Comparison of ENCODE assay signal across 18 cellular contexts in the genomic region with DNA sequence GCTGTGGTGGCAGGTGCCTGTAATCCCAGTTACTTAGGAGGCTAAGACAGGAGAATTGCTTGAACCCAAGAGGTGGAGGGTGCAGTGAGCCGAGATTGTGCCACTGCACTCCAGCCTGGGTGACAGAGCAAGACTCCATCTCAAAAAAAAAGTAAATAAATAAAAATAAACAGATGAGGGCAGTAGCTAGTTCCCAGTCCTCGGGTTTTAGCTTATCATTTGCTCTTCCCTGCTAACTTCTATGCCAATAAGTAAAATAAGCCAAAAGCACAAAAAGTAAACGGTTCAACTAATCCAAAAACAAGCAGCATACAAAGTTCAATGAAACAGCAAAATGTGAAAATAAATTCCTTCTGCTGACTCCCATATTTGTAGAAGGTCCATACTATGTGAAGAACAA.
DNase-seq lines count a peak whose midpoint lies in the region; ATAC-seq and TF ChIP-seq lines count a peak whose summit lies in the region.
"Had no signal": no experiment of that assay in that cellular context is flagged by ENCODE, and none has a peak within 500 bp of the region (broad histone marks: within the 10 kb centered on the region; RNA-seq: fewer than 3 reads in every experiment).

No MANE protein-coding gene starts in this region.

- no peaks in the 10 kb centered on the region for H3K79me2 ChIP-seq in DOHH2 (ENCODE audit: control insufficient read depth, low read length)
- peaks cover 11% of the 10 kb centered on the region for H3K79me2 ChIP-seq in smooth muscle cell (ENCODE audit: low read depth)

- H3F3A ChIP-seq in DOHH2 (ENCODE audit: control insufficient read depth, insufficient read depth) (no peaks in the 10 kb centered on the region), smooth muscle cell (ENCODE audit: low read depth) (peaks cover 17% of the 10 kb centered on the region)

- no peaks in the 10 kb centered on the region for H3K27me3 ChIP-seq in DOHH2 (ENCODE audit: control insufficient read depth, low read length)
- H3K27me3 ChIP-seq in smooth muscle cell (ENCODE audit: low read depth) = no peaks in the 10 kb centered on the region
- H3K27me3 ChIP-seq in spleen (replicated peaks in 1 of 7) = no peaks in the 10 kb centered on the region
- H3K27me3 ChIP-seq: BLaER1 treated with 17β-estradiol and CSF1 and Interleukin-3, amounts not matched to agents 10 nM and 100 nM had no signal

- H3K4me1 Mint-ChIP-seq in memory B cell = peaks cover 16% of the 10 kb centered on the region
- H3K4me1 Mint-ChIP-seq: CD4-positive, alpha-beta memory T cell had no signal

- H3K9ac ChIP-seq in SK-N-MC (ENCODE audit: insufficient read length) (no peak overlapping the region), smooth muscle cell (ENCODE audit: low read depth) (no peak overlapping the region)
- H3K9ac ChIP-seq: BLaER1 treated with 17β-estradiol and CSF1 and Interleukin-3, amounts not matched to agents 10 nM and 100 nM had no signal

- H3K4me2 ChIP-seq in DOHH2 (ENCODE audit: low read length) (peak overlapping the region; percentile 28), smooth muscle cell (peak overlapping the region; percentile 11)
- H3K4me2 ChIP-seq: BLaER1 treated with 17β-estradiol and CSF1 and Interleukin-3, amounts not matched to agents 10 nM and 100 nM had no signal

- no peak overlapping the region for H2AFZ ChIP-seq in smooth muscle cell (ENCODE audit: low read depth)

- 60% methylated on average over 3 of the region's 3 CpGs for WGBS in smooth muscle cell (ENCODE audit: low lambda C conversion rate)
- WGBS in spleen, 5 donors = 57 to 80% (median 73%) methylated on average over 3 of the region's 3 CpGs

- H3K4me3 ChIP-seq in DOHH2 (ENCODE audit: low read length) (no peak overlapping the region), SK-N-MC (peak overlapping the region; percentile 10; the same call in 1 of the 2 replicates), smooth muscle cell (no peak overlapping the region), spleen (no peak overlapping the region)
- H3K4me3 ChIP-seq: BLaER1 treated with 17β-estradiol and CSF1 and Interleukin-3, amounts not matched to agents 10 nM and 100 nM had no signal

- H3K27me3 Mint-ChIP-seq in memory B cell = no peaks in the 10 kb centered on the region

- no peak for TF ChIP-seq POLR2A in spleen (IDR thresholded peaks at IDR 0.05)

- intact Hi-C loops in spleen (cut with DNase I; ENCODE audit: low total_unique reads) = no loop called here

- H4K20me1 ChIP-seq in DOHH2 (ENCODE audit: control insufficient read depth, insufficient read depth, low read depth, low read length) (no peaks in the 10 kb centered on the region), smooth muscle cell (ENCODE audit: low read depth) (no peaks in the 10 kb centered on the region)
- H4K20me1 ChIP-seq: BLaER1 treated with 17β-estradiol and CSF1 and Interleukin-3, amounts not matched to agents 10 nM and 100 nM had no signal

- H3K4me1 ChIP-seq in DOHH2 (ENCODE audit: control insufficient read depth, low read length) (peaks cover 13% of the 10 kb centered on the region), smooth muscle cell (ENCODE audit: low read depth) (peaks cover 5% of the 10 kb centered on the region), spleen (peaks cover 0 to 21% (median 3%) of the 10 kb centered on the region in 6 donors)

- DNase-seq in SK-N-MC (ENCODE audit: low read depth, low spot score) (no peak), memory B cell (ENCODE audit: low spot score in 2 of 2) (no peak), smooth muscle cell (lab: John Stamatoyannopoulos, UW; ENCODE audit: unreplicated experiment) (no peak), spleen (no peak), hepatic stellate cell (ENCODE audit: low spot score) (no peak)
- DNase-seq: CD4-positive, alpha-beta memory T cell; DND-41; MV-4-11; NCI-H1105 treated with DMSO at 0.1 percent for 48 hours; NCI-H2081; NCI-H2171; NCI-H524 treated with DMSO at 0.1 percent for 48 hours; OCI-M1; SHP77 had no signal

- no peak overlapping the region for H3K4me3 Mint-ChIP-seq in memory B cell
- H3K4me3 Mint-ChIP-seq: CD4-positive, alpha-beta memory T cell; IgD-negative memory B cell had no signal

- no peaks in the 10 kb centered on the region for H3K9me3 Mint-ChIP-seq in memory B cell

- H3K9me3 ChIP-seq in DOHH2 (ENCODE audit: control insufficient read depth, insufficient read depth, low read length) (peaks cover 4% of the 10 kb centered on the region; the same call in 1 of the 2 replicates), SK-N-MC (ENCODE audit: low read depth, low read length) (no peaks in the 10 kb centered on the region; the same call in 1 of the 2 replicates), smooth muscle cell (replicated peaks; ENCODE audit: low read depth) (no peaks in the 10 kb centered on the region), spleen (peaks cover 0 to 7% (median 0%) of the 10 kb centered on the region in 8 donors)

- H3K27ac ChIP-seq in DOHH2 (ENCODE audit: low read depth, low read length) (no peak overlapping the region), SK-N-MC (no peak overlapping the region), smooth muscle cell (ENCODE audit: low read depth) (peak overlapping the region; percentile 49), spleen (no peak overlapping the region)
- H3K27ac ChIP-seq: BLaER1 treated with 17β-estradiol and CSF1 and Interleukin-3, amounts not matched to agents 10 nM and 100 nM had no signal

- ATAC-seq in memory B cell (ENCODE audit: low read depth) (no peak), HG03571 (IDR thresholded peaks at IDR 0.05; ENCODE audit: unreplicated experiment) (no peak)

- peaks cover 26% of the 10 kb centered on the region for H3K36me3 Mint-ChIP-seq in memory B cell
- H3K36me3 Mint-ChIP-seq: CD4-positive, alpha-beta memory T cell had no signal

- H3K27ac Mint-ChIP-seq in memory B cell = peak overlapping the region; percentile 53
- H3K27ac Mint-ChIP-seq: CD4-positive, alpha-beta memory T cell had no signal

- no peak for TF ChIP-seq CTCF in DOHH2 (IDR thresholded peaks at IDR 0.05; ENCODE audit: low read depth, low read length, poor library complexity, severe bottlenecking)
- no peak for TF ChIP-seq CTCF in smooth muscle cell (IDR thresholded peaks at IDR 0.05; ENCODE audit: borderline replicate concordance, insufficient read depth, poor library complexity, severe bottlenecking)
- no peak for TF ChIP-seq CTCF in spleen (IDR thresholded peaks at IDR 0.05 in 8 of 11, conservative IDR thresholded peaks at IDR 0.05 in 3 of 11)

- no peaks in the 10 kb centered on the region for H3K9me2 ChIP-seq in DOHH2 (replicated peaks; ENCODE audit: control insufficient read depth, low read length)

- H3K36me3 ChIP-seq in DOHH2 (ENCODE audit: control insufficient read depth, low read length) = no peaks in the 10 kb centered on the region
- H3K36me3 ChIP-seq in SK-N-MC (ENCODE audit: insufficient read depth, low read length) = no peaks in the 10 kb centered on the region
- H3K36me3 ChIP-seq in smooth muscle cell (ENCODE audit: low read depth) = peaks cover 6% of the 10 kb centered on the region
- H3K36me3 ChIP-seq in spleen = no peaks in the 10 kb centered on the region
- H3K36me3 ChIP-seq: BLaER1 treated with 17β-estradiol and CSF1 and Interleukin-3, amounts not matched to agents 10 nM and 100 nM had no signal
